ENCODE assay signal across 8 cellular contexts in genomic region chr20:52763321-52763853, GRCh38.
"Had no signal": no experiment of that assay in that cellular context is flagged by ENCODE, and none has a peak within 500 bp of the region (broad histone marks: within the 10 kb centered on the region; RNA-seq: fewer than 3 reads in every experiment).

No MANE protein-coding gene starts in this region.

- H3K27ac ChIP-seq: GM23248 had no signal

- H2AFZ ChIP-seq: GM23248 had no signal

- H3K4me1 ChIP-seq: HAP-1 had no signal

- H3K9ac ChIP-seq: GM23248 had no signal

- H3K36me3 ChIP-seq: HAP-1 had no signal

- H3K9me3 ChIP-seq: HAP-1 had no signal

- H3K4me3 ChIP-seq: GM23248, HAP-1 had no signal

- FAIRE-seq: HepG2 had no signal

- DNase-seq: GM23248, GOT3, H7, HFFc6, KBM-7 had no signal

- ATAC-seq: HCT116, HepG2 had no signal
